Comparison of ENCODE assay signal across 8 cellular contexts in the genomic region with DNA sequence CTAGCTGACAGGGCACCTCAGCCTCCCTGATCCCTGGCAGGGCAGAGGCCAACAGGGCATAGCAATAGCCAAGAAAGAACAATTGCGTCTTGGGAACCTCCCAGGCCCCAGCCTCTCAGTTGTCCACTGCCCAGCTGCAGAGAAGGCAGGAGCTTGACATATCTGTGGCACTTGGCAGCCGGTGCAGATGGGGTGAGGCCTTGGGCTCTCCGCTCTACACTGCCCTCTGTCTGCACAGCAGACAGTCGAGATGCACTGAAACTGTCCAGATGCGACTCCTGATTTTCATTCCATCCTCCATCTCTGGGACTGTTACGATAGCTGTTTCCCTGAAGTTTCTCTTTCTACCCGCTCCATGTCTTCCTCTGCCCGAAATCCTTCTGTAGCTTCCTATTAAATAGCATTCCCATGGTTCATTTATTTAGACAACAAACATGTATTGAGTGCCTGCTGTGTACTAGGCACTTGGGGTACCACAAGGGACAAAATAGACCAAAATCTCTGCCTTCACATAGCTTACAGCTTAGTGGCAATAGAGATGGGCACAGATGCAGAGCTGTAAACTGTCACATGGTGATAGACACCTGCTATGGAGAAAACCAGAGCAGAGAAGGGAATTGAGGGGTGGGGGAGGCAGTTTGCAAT. TPM values are rescaled to one million over a fixed set of nuclear protein-coding genes. Genes with fewer than 3 reads are reported as not detected.
A peak's percentile ranks its signal among the peaks of the same experiment; 100 is the strongest.
DNase-seq lines count a peak whose midpoint lies in the region; ATAC-seq, FAIRE-seq and TF ChIP-seq lines count a peak whose summit lies in the region.

No MANE protein-coding gene starts in this region.

- intact Hi-C loops in MCF 10A (cut with micrococcal nuclease) (no loop called here), kidney (cut with DNase I) (no loop called here)

- peak overlapping the region; percentile 41 for H3K4me3 Mint-ChIP-seq in MCF 10A (ENCODE audit: unreplicated experiment)
- no peak overlapping the region for H3K4me3 Mint-ChIP-seq in stimulated activated effector memory CD8-positive, alpha-beta T cell treated with anti-CD3 and anti-CD28 coated beads, Interleukin-12 subunit alpha, Interleukin-12 subunit beta, amount 100 ng/mL, for 72 hours

- H3K9me3 ChIP-seq in kidney (ENCODE audit: control insufficient read depth in 1 of 2, low read length in 2 of 2): no peaks in the 10 kb centered on the region

- FAIRE-seq in kidney (lab: Jason Lieb, UNC): no peak

- H3K4me1 Mint-ChIP-seq in MCF 10A (ENCODE audit: insufficient read depth, unreplicated experiment): peaks cover 34% of the 10 kb centered on the region
- peaks cover 75% of the 10 kb centered on the region for H3K4me1 Mint-ChIP-seq in stimulated activated effector memory CD8-positive, alpha-beta T cell treated with anti-CD3 and anti-CD28 coated beads, Interleukin-12 subunit alpha, Interleukin-12 subunit beta, amount 100 ng/mL, for 72 hours

- no peak for ATAC-seq in stimulated activated effector memory CD8-positive, alpha-beta T cell treated with anti-CD3 and anti-CD28 coated beads, Interleukin-12 subunit alpha, Interleukin-12 subunit beta, amount 100 ng/mL, for 72 hours
- no peak for ATAC-seq in GM21737 (IDR thresholded peaks at IDR 0.05; ENCODE audit: unreplicated experiment)
- no peak for ATAC-seq in GM18502 (IDR thresholded peaks at IDR 0.05; ENCODE audit: poor library complexity, unreplicated experiment)

- in situ Hi-C loops in Caki2 (cut with HindIII; ENCODE audit: low pct_unique_long_range_greater_than_20kb, low sequenced_read_pairs): no loop called here

- H3K4me1 ChIP-seq in kidney (ENCODE audit: control insufficient read depth in 1 of 2, insufficient read depth in 1 of 2, low read depth in 1 of 2, low read length in 2 of 2): peaks cover 5 to 12% of the 10 kb centered on the region in 2 donors

- peak; percentile 54 for TF ChIP-seq CTCF in MCF 10A (IDR thresholded peaks at IDR 0.05; ENCODE audit: unreplicated experiment)
- peak; percentile 54 for TF ChIP-seq CTCF in kidney (IDR thresholded peaks at IDR 0.05; ENCODE audit: borderline replicate concordance, extremely low read depth, insufficient read depth)

- H3K36me3 Mint-ChIP-seq in MCF 10A (ENCODE audit: insufficient read depth, unreplicated experiment): peaks cover 64% of the 10 kb centered on the region
- peaks cover 96% of the 10 kb centered on the region for H3K36me3 Mint-ChIP-seq in stimulated activated effector memory CD8-positive, alpha-beta T cell treated with anti-CD3 and anti-CD28 coated beads, Interleukin-12 subunit alpha, Interleukin-12 subunit beta, amount 100 ng/mL, for 72 hours

- no peak overlapping the region for H3K27ac ChIP-seq in kidney (ENCODE audit: low read depth in 2 of 2, low read length in 2 of 2)

- peaks cover 5 to 20% of the 10 kb centered on the region in 2 donors for H3K36me3 ChIP-seq in kidney (ENCODE audit: control insufficient read depth in 1 of 2, insufficient read depth in 2 of 2, low read length in 2 of 2)

- CTCF ChIA-PET in MCF 10A (lab: Yijun Ruan, JAX): interaction anchor here (0.6 to 6.7 kb wide), 51 partner anchors 8 to 886 kb away, joined by 3 to 64 read pairs (median 4); a partner anchor contains a TSS

- no peaks in the 10 kb centered on the region for H3K27me3 Mint-ChIP-seq in MCF 10A (ENCODE audit: insufficient read depth, unreplicated experiment)

- no peak overlapping the region for H3K4me3 ChIP-seq in kidney (ENCODE audit: low read length in 2 of 2)

- POLR2A ChIA-PET in MCF 10A (lab: Yijun Ruan, JAX): interaction anchor here (0.5 to 1.4 kb wide), 8 partner anchors 10 to 108 kb away, joined by 3 to 7 read pairs (median 3); no protein-coding TSS in a partner anchor

- DNase-seq in Caki2 (ENCODE audit: low read depth): peak; percentile 39
- peak; percentile 65 for DNase-seq in HuH-7.5 (ENCODE audit: low spot score)
- peak in 3 of 5 donors; percentile 28 to 56 (median 40) for DNase-seq in T-helper 1 cell
- DNase-seq in MCF 10A (ENCODE audit: unreplicated experiment): peak; percentile 68
- no peak for DNase-seq in kidney
- peak in 1 of 2 donors; percentile 59 for DNase-seq in stimulated activated effector memory CD8-positive, alpha-beta T cell treated with anti-CD3 and anti-CD28 coated beads, Interleukin-12 subunit alpha, Interleukin-12 subunit beta, amount 100 ng/mL, for 72 hours (ENCODE audit: low spot score in 2 of 2)

- H3K9me3 Mint-ChIP-seq in MCF 10A (ENCODE audit: unreplicated experiment): no peaks in the 10 kb centered on the region
- H3K9me3 Mint-ChIP-seq in stimulated activated effector memory CD8-positive, alpha-beta T cell treated with anti-CD3 and anti-CD28 coated beads, Interleukin-12 subunit alpha, Interleukin-12 subunit beta, amount 100 ng/mL, for 72 hours: no peaks in the 10 kb centered on the region

- H3K9ac ChIP-seq in kidney (ENCODE audit: low read length in 2 of 2): no peak overlapping the region

- no TSS peak for BruUV-seq in MCF 10A (replicated peaks; lab: Mats Ljungman, UMichigan)

- no peak overlapping the region for H3K27ac Mint-ChIP-seq in MCF 10A (ENCODE audit: low read depth, unreplicated experiment)
- peak overlapping the region; percentile 41 for H3K27ac Mint-ChIP-seq in stimulated activated effector memory CD8-positive, alpha-beta T cell treated with anti-CD3 and anti-CD28 coated beads, Interleukin-12 subunit alpha, Interleukin-12 subunit beta, amount 100 ng/mL, for 72 hours

RNA-seq across cellular contexts. Expression of a gene that starts 3.3 kb away (rescaled TPM):
- total RNA-seq in Caki2 (2014; rRNA removed; shearing (Covaris generic); ENCODE audit: low replicate concordance): 30.4 and 47.5 TPM in 2 replicates
- 53.2 and 73.8 TPM in 2 replicates for total RNA-seq in MCF 10A (2022)
- 41.4 TPM for total RNA-seq in kidney
- 21.3 TPM for polyA plus RNA-seq in kidney (ENCODE audit: insufficient read depth, low read depth, low replicate concordance)
